ENCODE assay signal across 16 cellular contexts in the genomic region with DNA sequence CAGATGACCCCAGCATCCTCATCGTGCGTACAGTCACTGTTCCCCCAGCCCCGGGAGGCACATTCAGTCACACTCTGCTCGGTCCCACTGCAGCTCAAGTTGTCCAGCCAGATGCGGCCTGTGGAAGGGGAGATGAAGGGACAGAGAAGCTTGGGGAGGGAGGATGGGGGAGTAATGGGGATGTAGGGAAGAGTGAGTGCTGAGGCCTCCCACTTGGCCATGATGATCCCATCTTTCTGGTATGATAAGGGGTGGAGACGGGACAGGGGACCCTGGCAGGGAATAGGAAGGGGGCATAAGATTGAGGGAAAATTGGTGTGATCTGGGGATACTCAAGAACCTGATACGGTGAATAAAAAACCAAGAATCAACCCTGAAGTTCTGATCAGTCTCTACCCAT. TPM values are rescaled to one million over a fixed set of nuclear protein-coding genes. Genes with fewer than 3 reads are reported as not detected.
A peak's percentile ranks its signal among the peaks of the same experiment; 100 is the strongest.
DNase-seq lines count a peak whose midpoint lies in the region; ATAC-seq, FAIRE-seq and TF ChIP-seq lines count a peak whose summit lies in the region.
"Had no signal": no experiment of that assay in that cellular context is flagged by ENCODE, and none has a peak within 500 bp of the region (broad histone marks: within the 10 kb centered on the region; RNA-seq: fewer than 3 reads in every experiment).

No MANE protein-coding gene starts in this region.

- peak overlapping the region; percentile 11 for H3K4me3 Mint-ChIP-seq in activated T-cell treated with anti-CD3 and anti-CD28 coated beads, Interleukin-2, amount 50 U/mL, for 4 hours
- peak overlapping the region; percentile 82 for H3K4me3 Mint-ChIP-seq in GM23338

- CTCF ChIA-PET in GM12878 (lab: Yijun Ruan, JAX), result interaction anchor here (0.8 to 14.3 kb wide), 8 partner anchors 8 to 36 kb away, joined by 3 to 115 read pairs (median 9); partner anchors contain the start of genes AUP1, DQX1 and HTRA2

- TF ChIP-seq CTCF in GM23338 (conservative IDR thresholded peaks at IDR 0.05; ENCODE audit: low read depth in 2 of 2), result no peak
- no peak for TF ChIP-seq CTCF in GM12878 (IDR thresholded peaks at IDR 0.05 in 2 of 3, conservative IDR thresholded peaks at IDR 0.05 in 1 of 3; ENCODE audit: control insufficient read depth in 2 of 3, extremely low read depth in 1 of 3, insufficient read depth in 1 of 3, low read depth in 3 of 3, low read length in 3 of 3)
- no peak for TF ChIP-seq CTCF in osteoblast (IDR thresholded peaks at IDR 0.05; ENCODE audit: extremely low read depth, low read depth, low read length)
- TF ChIP-seq CTCF in uterus (IDR thresholded peaks at IDR 0.05), result no peak

- no peak for TF ChIP-seq RAD21 in GM12878 (IDR thresholded peaks at IDR 0.05; ENCODE audit: insufficient read depth, low read depth, low read length)

- H3K9me3 Mint-ChIP-seq in activated T-cell treated with anti-CD3 and anti-CD28 coated beads, Interleukin-2, amount 50 U/mL, for 4 hours, result no peaks in the 10 kb centered on the region
- peaks cover 3% of the 10 kb centered on the region; the same call in 1 of the 3 replicates for H3K9me3 Mint-ChIP-seq in GM23338
- H3K9me3 Mint-ChIP-seq: immature natural killer cell had no signal

- SMC1A ChIA-PET in GM12878 (lab: Charles Lee; ENCODE audit: uncharacterized antibody, unreplicated experiment), result interaction anchor here (0.6 to 6.8 kb wide), 11 partner anchors 8 to 67 kb away, joined by 3 to 106 read pairs (median 13); partner anchors contain the start of genes AUP1, CCDC142, HTRA2 and PCGF1

- H3K27ac Mint-ChIP-seq in GM23338, result no peak overlapping the region
- H3K27ac Mint-ChIP-seq: immature natural killer cell, T-helper 17 cell had no signal

- FAIRE-seq in GM12878 (lab: Jason Lieb, UNC), result no peak

- intact Hi-C loops in GM12878 (cut with micrococcal nuclease; ENCODE audit: unreplicated experiment), result no loop called here
- intact Hi-C loops in uterus (cut with DNase I; ENCODE audit: low total_unique reads), result no loop called here
- intact Hi-C loops in posterior vena cava (cut with DNase I), result no loop called here

- H3F3A ChIP-seq in GM23338 (replicated peaks; ENCODE audit: low read depth), result peaks cover 9% of the 10 kb centered on the region

- no TSS peak for BruUV-seq in GM12878 (replicated peaks; lab: Mats Ljungman, UMichigan)

- H3K27me3 ChIP-seq in GM23338 (ENCODE audit: insufficient read depth), result peaks cover 92% of the 10 kb centered on the region
- no peaks in the 10 kb centered on the region for H3K27me3 ChIP-seq in GM12878 (replicated peaks in 1 of 2; ENCODE audit: control insufficient read depth in 2 of 2, insufficient read depth in 2 of 2, low read length in 1 of 2)
- no peaks in the 10 kb centered on the region for H3K27me3 ChIP-seq in osteoblast (ENCODE audit: insufficient read depth, low read length)
- H3K27me3 ChIP-seq in uterus, result no peaks in the 10 kb centered on the region
- H3K27me3 ChIP-seq: Peyer's patch had no signal

- peaks cover 4% of the 10 kb centered on the region; the same call in 1 of the 2 replicates for H4K20me1 ChIP-seq in GM23338 (replicated peaks; ENCODE audit: insufficient read depth)
- no peaks in the 10 kb centered on the region for H4K20me1 ChIP-seq in GM12878 (ENCODE audit: control insufficient read depth, insufficient read depth)
- H4K20me1 ChIP-seq in osteoblast (ENCODE audit: insufficient read depth, low read length), result no peaks in the 10 kb centered on the region

- peaks cover 7% of the 10 kb centered on the region for H3K4me1 Mint-ChIP-seq in activated T-cell treated with anti-CD3 and anti-CD28 coated beads, Interleukin-2, amount 50 U/mL, for 4 hours (ENCODE audit: low read depth)
- H3K4me1 Mint-ChIP-seq in GM23338, result peaks cover 26% of the 10 kb centered on the region

- H3K9me3 ChIP-seq in GM12878 (replicated peaks; ENCODE audit: control insufficient read depth, insufficient read depth, low read length) (no peaks in the 10 kb centered on the region; the same call in 2 of the 3 replicates), osteoblast (ENCODE audit: low read depth, low read length) (no peaks in the 10 kb centered on the region), uterus (no peaks in the 10 kb centered on the region)
- H3K9me3 ChIP-seq: Peyer's patch had no signal

- RAD21 ChIA-PET in GM12878 (lab: Charles Lee; ENCODE audit: unreplicated experiment), result interaction anchor here (0.6 to 8.6 kb wide), 9 partner anchors 14 to 92 kb away, joined by 3 to 96 read pairs (median 8); partner anchors contain the start of genes AUP1, HTRA2 and WBP1

- TF ChIP-seq EP300 in GM12878 (IDR thresholded peaks at IDR 0.05; ENCODE audit: borderline replicate concordance in 1 of 2, control insufficient read depth in 1 of 2, low read depth in 2 of 2, low read length in 2 of 2), result no peak

- peak overlapping the region; percentile 84 for H3K4me3 ChIP-seq in GM23338
- H3K4me3 ChIP-seq in GM12878, result peak overlapping the region; percentile 95
- H3K4me3 ChIP-seq in osteoblast (ENCODE audit: insufficient read depth, low read length), result peak overlapping the region; percentile 76
- H3K4me3 ChIP-seq in uterus, result no peak overlapping the region

- H3K4me1 ChIP-seq in GM23338 (ENCODE audit: insufficient read depth) (peaks cover 22% of the 10 kb centered on the region), GM12878 (ENCODE audit: control insufficient read depth, insufficient read depth, low read length) (peaks cover 33% of the 10 kb centered on the region), osteoblast (ENCODE audit: insufficient read depth, low read length) (peaks cover 51% of the 10 kb centered on the region), uterus (peaks cover 0 to 10% of the 10 kb centered on the region in 2 donors)

- POLR2A ChIA-PET in GM12878 (lab: Charles Lee), result interaction anchor here (0.9 to 17.8 kb wide), 6 partner anchors 19 to 94 kb away, joined by 4 to 441 read pairs (median 6); partner anchors contain the start of genes AUP1, CCDC142, HTRA2 and PCGF1

- H3K79me2 ChIP-seq in GM23338 (replicated peaks; ENCODE audit: insufficient read depth) (peaks cover 5% of the 10 kb centered on the region; the same call in 1 of the 2 replicates), GM12878 (ENCODE audit: control insufficient read depth, insufficient read depth, low read length) (peaks cover 79% of the 10 kb centered on the region), osteoblast (ENCODE audit: insufficient read depth, low read length) (peaks cover 84% of the 10 kb centered on the region)

- no peaks in the 10 kb centered on the region for H3K9me2 ChIP-seq in GM23338 (ENCODE audit: insufficient read depth)

- H3K9ac ChIP-seq in GM12878 (ENCODE audit: control insufficient read depth, insufficient read depth, low read length), result peak overlapping the region; percentile 82

- no peak for DNase-seq in activated T-cell treated with anti-CD3 and anti-CD28 coated beads, Interleukin-2, amount 50 U/mL, for 4 hours
- DNase-seq in activated T-cell treated with anti-CD3 and anti-CD28 coated beads, Interleukin-2, amount 50 U/mL, for 1 hour, result no peak
- DNase-seq in GM23338 (ENCODE audit: low spot score) (no peak), GM12878 (ENCODE audit: low read depth, low spot score) (no peak), osteoblast (ENCODE audit: insufficient read length, low spot score, missing footprints) (peak; percentile 88), uterus (no peak), posterior vena cava (ENCODE audit: low spot score) (no peak)
- DNase-seq: activated CD4-positive, alpha-beta T cell treated with anti-CD3 and anti-CD28 coated beads, Interleukin-2, amount 50 U/mL, for 48 hours; amniotic stem cell; immature natural killer cell; NCI-H1436; NCI-H524 treated with DMSO at 0.1 percent for 48 hours; Peyer's patch; T-helper 17 cell had no signal

- peak overlapping the region; percentile 87 for H3K4me2 ChIP-seq in GM23338
- H3K4me2 ChIP-seq in GM12878 (ENCODE audit: control insufficient read depth, insufficient read depth), result peak overlapping the region; percentile 95
- H3K4me2 ChIP-seq in osteoblast (ENCODE audit: insufficient read depth, low read length), result peak overlapping the region; percentile 91

- in situ Hi-C loops in GM12878 (cut with MboI), result no loop called here

- H3K27ac ChIP-seq in GM23338 (ENCODE audit: low read depth), result no peak overlapping the region
- peak overlapping the region; percentile 1; the same call in 1 of the 2 replicates for H3K27ac ChIP-seq in GM12878 (ENCODE audit: control insufficient read depth, insufficient read depth)
- peak overlapping the region; percentile 40 for H3K27ac ChIP-seq in osteoblast (ENCODE audit: low read depth, low read length)
- no peak overlapping the region for H3K27ac ChIP-seq in uterus
- H3K27ac ChIP-seq: dorsolateral prefrontal cortex, Peyer's patch had no signal

- H3K36me3 ChIP-seq in GM23338 (ENCODE audit: insufficient read depth) (no peaks in the 10 kb centered on the region), GM12878 (ENCODE audit: control insufficient read depth in 2 of 2, insufficient read depth in 2 of 2, low read length in 1 of 2) (no peaks in the 10 kb centered on the region; a peak in 1 of 4 replicates), osteoblast (ENCODE audit: insufficient read depth, low read length) (peaks cover 53% of the 10 kb centered on the region), uterus (no peaks in the 10 kb centered on the region)
- H3K36me3 ChIP-seq: Peyer's patch had no signal

- no peak for TF ChIP-seq POLR2A in GM12878 (IDR thresholded peaks at IDR 0.05; ENCODE audit: low read depth, low read length)
- TF ChIP-seq POLR2A in uterus (IDR thresholded peaks at IDR 0.05), result no peak

- peaks cover 45% of the 10 kb centered on the region for H3K27me3 Mint-ChIP-seq in activated T-cell treated with anti-CD3 and anti-CD28 coated beads, Interleukin-2, amount 50 U/mL, for 4 hours (ENCODE audit: low read depth)
- H3K27me3 Mint-ChIP-seq in GM23338 (ENCODE audit: insufficient read depth, low read depth, poor library complexity), result peaks cover 67% of the 10 kb centered on the region

- ATAC-seq in activated T-cell treated with anti-CD3 and anti-CD28 coated beads, Interleukin-2, amount 50 U/mL, for 4 hours, result no peak
- no peak for ATAC-seq in GM23338
- no peak for ATAC-seq in GM12878
- no peak for ATAC-seq in HG02642 (IDR thresholded peaks at IDR 0.05; ENCODE audit: poor library complexity, unreplicated experiment)
- ATAC-seq: T-helper 17 cell had no signal

- H3K36me3 Mint-ChIP-seq in activated T-cell treated with anti-CD3 and anti-CD28 coated beads, Interleukin-2, amount 50 U/mL, for 4 hours (ENCODE audit: insufficient read depth), result no peaks in the 10 kb centered on the region
- H3K36me3 Mint-ChIP-seq in GM23338 (ENCODE audit: low read depth), result peaks cover 6% of the 10 kb centered on the region; the same call in 1 of the 3 replicates

- WGBS in GM12878 (ENCODE audit: insufficient coverage, insufficient replicate concordance, low lambda C conversion rate, missing lambda C conversion rate), result 72% methylated on average over 7 of the region's 7 CpGs

- H2AFZ ChIP-seq in GM23338 (no peak overlapping the region), GM12878 (ENCODE audit: control insufficient read depth, low read depth, low read length) (no peak overlapping the region), osteoblast (ENCODE audit: low read length) (no peak overlapping the region)

RNA-seq across cellular contexts. Expression of gene LOXL3, which starts 3.5 kb away (rescaled TPM):
- total RNA-seq in activated T-cell treated with anti-CD3 and anti-CD28 coated beads, Interleukin-2, amount 50 U/mL, for 4 hours, result 1 to 10 TPM in 1 of 3 donors, under 1 TPM in 2; 0.49 to 1.0 (median 0.99) TPM
- 12.2 and 14.9 TPM in 2 replicates for total RNA-seq in GM23338 (2014; rRNA removed; shearing (Covaris generic))
- polyA plus RNA-seq in GM23338 (2016; fragmentation: Nextera tagmentation; extraction: Ambion mirVana) (4.4 and 4.7 TPM in 2 replicates), GM12878 (2011; rRNA removed) (37.6 and 40.9 TPM in 2 replicates), GM12878 (2014; fragmentation: Illumina TruSeq; extraction: Trizol) (16.2 and 16.6 TPM in 2 replicates), GM12878 (2014; fragmentation: Nextera tagmentation; extraction: Ambion mirVana) (1 to 10 TPM; 6.2 to 6.7 TPM), GM12878 (2014; rRNA removed) (32.8 and 33.3 TPM in 2 replicates), GM12878 (2016; fragmentation: Nextera tagmentation; extraction: Ambion mirVana) (10 to 100 TPM; 27.3 to 31.2 TPM)
- 28.1 and 32.7 TPM in 2 replicates for total RNA-seq in GM12878 (2013; cell fraction: nucleolus; rRNA removed)
- total RNA-seq in GM12878 (2014; rRNA removed) (19.4 and 22.2 TPM in 2 replicates), GM12878 (2014; rRNA removed; fragmentation: Illumina TruSeq; extraction: Trizol) (11.9 TPM in 2 replicates), GM12878 (2021) (25.1 and 29.0 TPM in 2 replicates), osteoblast (64.8 and 97.4 TPM in 2 replicates), uterus (10 to 100 TPM in 3 of 4 donors, 1 to 10 TPM in 1; 9.5 to 26.5 (median 17.5) TPM), posterior vena cava (10 to 100 TPM in 1 of 2 donors, 1 to 10 TPM in 1; 6.1 to 11.8 TPM)
- polyA plus RNA-seq in GM12878 (2011; ENCODE audit: low read depth), result 6.5 TPM
- 50.1 and 55.1 TPM in 2 replicates for polyA plus RNA-seq in GM12878 (2011; cell fraction: cytosol; rRNA removed)
- 99.3 and 126 TPM in 2 replicates for polyA plus RNA-seq in GM12878 (2011; cell fraction: nucleus; rRNA removed)
- polyA plus RNA-seq in GM12878 (2012), result 13.4 and 15.8 TPM in 2 replicates
- polyA minus RNA-seq in GM12878 (2011; rRNA and poly(A)+ RNA removed), result 35.9 and 53.6 TPM in 2 replicates
- polyA minus RNA-seq in GM12878 (2011; cell fraction: cytosol; rRNA and poly(A)+ RNA removed), result 12.8 and 14.6 TPM in 2 replicates
- 21.5 and 28.7 TPM in 2 replicates for polyA minus RNA-seq in GM12878 (2011; cell fraction: nucleus; rRNA and poly(A)+ RNA removed)

RNA-seq across cellular contexts. Expression of gene DOK1, which starts 4.3 kb away (rescaled TPM):
- 10 to 100 TPM; 24.1 to 27.9 (median 25.9) TPM for total RNA-seq in activated T-cell treated with anti-CD3 and anti-CD28 coated beads, Interleukin-2, amount 50 U/mL, for 4 hours
- total RNA-seq in GM23338 (2014; rRNA removed; shearing (Covaris generic)), result 14.6 and 15.5 TPM in 2 replicates
- 3.4 and 3.9 TPM in 2 replicates for polyA plus RNA-seq in GM23338 (2016; fragmentation: Nextera tagmentation; extraction: Ambion mirVana)
- 32.8 and 37.1 TPM in 2 replicates for total RNA-seq in GM12878 (2013; cell fraction: nucleolus; rRNA removed)
- total RNA-seq in GM12878 (2014; rRNA removed), result 90.7 and 104 TPM in 2 replicates
- total RNA-seq in GM12878 (2014; rRNA removed; fragmentation: Illumina TruSeq; extraction: Trizol), result 28.3 and 31.0 TPM in 2 replicates
- total RNA-seq in GM12878 (2021), result 82.2 and 91.5 TPM in 2 replicates
- polyA plus RNA-seq in GM12878 (2011; ENCODE audit: low read depth), result 17.7 TPM
- polyA plus RNA-seq in GM12878 (2011; rRNA removed), result 17.6 and 30.8 TPM in 2 replicates
- 38.2 and 54.7 TPM in 2 replicates for polyA plus RNA-seq in GM12878 (2011; cell fraction: cytosol; rRNA removed)
- polyA plus RNA-seq in GM12878 (2011; cell fraction: nucleus; rRNA removed), result 79.5 and 102 TPM in 2 replicates
- 45.5 and 50.5 TPM in 2 replicates for polyA plus RNA-seq in GM12878 (2012)
- polyA plus RNA-seq in GM12878 (2014; fragmentation: Illumina TruSeq; extraction: Trizol), result 13.3 and 40.3 TPM in 2 replicates
- 1 to 10 TPM; 1.4 to 6.3 TPM for polyA plus RNA-seq in GM12878 (2014; fragmentation: Nextera tagmentation; extraction: Ambion mirVana)
- 79.1 and 99.6 TPM in 2 replicates for polyA plus RNA-seq in GM12878 (2014; rRNA removed)
- 10 to 100 TPM; 81.6 to 89.4 TPM for polyA plus RNA-seq in GM12878 (2016; fragmentation: Nextera tagmentation; extraction: Ambion mirVana)
- polyA minus RNA-seq in GM12878 (2011; rRNA and poly(A)+ RNA removed), result 19.7 and 49.8 TPM in 2 replicates
- polyA minus RNA-seq in GM12878 (2011; cell fraction: cytosol; rRNA and poly(A)+ RNA removed), result 18.7 and 22.8 TPM in 2 replicates
- 38.7 and 57.0 TPM in 2 replicates for polyA minus RNA-seq in GM12878 (2011; cell fraction: nucleus; rRNA and poly(A)+ RNA removed)
- 89.8 and 93.1 TPM in 2 replicates for total RNA-seq in osteoblast
- total RNA-seq in uterus, result 10 to 100 TPM in 3 of 4 donors, under 1 TPM in 1; 0.29 to 85.0 (median 13.8) TPM
- total RNA-seq in posterior vena cava, result 10 to 100 TPM; 11.0 to 12.2 TPM

RNA-seq across cellular contexts. Expression of gene HTRA2, which starts 20.5 kb away (rescaled TPM):
- total RNA-seq in activated T-cell treated with anti-CD3 and anti-CD28 coated beads, Interleukin-2, amount 50 U/mL, for 4 hours, result 10 to 100 TPM; 46.2 to 54.6 (median 50.5) TPM
- total RNA-seq in GM23338 (2014; rRNA removed; shearing (Covaris generic)), result 17.2 and 19.7 TPM in 2 replicates
- polyA plus RNA-seq in GM23338 (2016; fragmentation: Nextera tagmentation; extraction: Ambion mirVana) (17.8 and 19.5 TPM in 2 replicates), GM12878 (2011; rRNA removed) (34.3 and 46.9 TPM in 2 replicates), GM12878 (2014; fragmentation: Illumina TruSeq; extraction: Trizol) (39.7 and 45.1 TPM in 2 replicates), GM12878 (2014; fragmentation: Nextera tagmentation; extraction: Ambion mirVana) (10 to 100 TPM; 42.3 to 46.4 TPM), GM12878 (2014; rRNA removed) (68.3 and 70.5 TPM in 2 replicates), GM12878 (2016; fragmentation: Nextera tagmentation; extraction: Ambion mirVana) (10 to 100 TPM; 60.6 to 61.4 TPM)
- total RNA-seq in GM12878 (2013; cell fraction: nucleolus; rRNA removed), result 41.0 and 54.6 TPM in 2 replicates
- total RNA-seq in GM12878 (2014; rRNA removed) (73.9 and 77.4 TPM in 2 replicates), GM12878 (2014; rRNA removed; fragmentation: Illumina TruSeq; extraction: Trizol) (48.7 and 51.8 TPM in 2 replicates), GM12878 (2021) (62.2 and 64.5 TPM in 2 replicates), osteoblast (51.8 and 53.6 TPM in 2 replicates), uterus (10 to 100 TPM; 13.1 to 40.1 (median 33.9) TPM), posterior vena cava (10 to 100 TPM; 22.4 to 30.4 TPM)
- 24.0 TPM for polyA plus RNA-seq in GM12878 (2011; ENCODE audit: low read depth)
- polyA plus RNA-seq in GM12878 (2011; cell fraction: cytosol; rRNA removed), result 68.5 and 72.9 TPM in 2 replicates
- 110 and 113 TPM in 2 replicates for polyA plus RNA-seq in GM12878 (2011; cell fraction: nucleus; rRNA removed)
- 41.1 and 51.2 TPM in 2 replicates for polyA plus RNA-seq in GM12878 (2012)
- polyA minus RNA-seq in GM12878 (2011; rRNA and poly(A)+ RNA removed), result 47.2 and 71.4 TPM in 2 replicates
- 13.1 and 14.5 TPM in 2 replicates for polyA minus RNA-seq in GM12878 (2011; cell fraction: cytosol; rRNA and poly(A)+ RNA removed)
- polyA minus RNA-seq in GM12878 (2011; cell fraction: nucleus; rRNA and poly(A)+ RNA removed), result 44.7 and 56.4 TPM in 2 replicates

RNA-seq across cellular contexts. Expression of gene AUP1, which starts 20.7 kb away (rescaled TPM):
- 100 to 1,000 TPM; 200 to 204 (median 203) TPM for total RNA-seq in activated T-cell treated with anti-CD3 and anti-CD28 coated beads, Interleukin-2, amount 50 U/mL, for 4 hours
- 89.4 and 105 TPM in 2 replicates for total RNA-seq in GM23338 (2014; rRNA removed; shearing (Covaris generic))
- polyA plus RNA-seq in GM23338 (2016; fragmentation: Nextera tagmentation; extraction: Ambion mirVana), result 98.7 and 101 TPM in 2 replicates
- total RNA-seq in GM12878 (2013; cell fraction: nucleolus; rRNA removed), result 142 and 147 TPM in 2 replicates
- total RNA-seq in GM12878 (2014; rRNA removed), result 151 and 152 TPM in 2 replicates
- 104 and 107 TPM in 2 replicates for total RNA-seq in GM12878 (2014; rRNA removed; fragmentation: Illumina TruSeq; extraction: Trizol)
- 127 and 128 TPM in 2 replicates for total RNA-seq in GM12878 (2021)
- 55.2 TPM for polyA plus RNA-seq in GM12878 (2011; ENCODE audit: low read depth)
- polyA plus RNA-seq in GM12878 (2011; rRNA removed), result 71.4 and 106 TPM in 2 replicates
- 160 and 189 TPM in 2 replicates for polyA plus RNA-seq in GM12878 (2011; cell fraction: cytosol; rRNA removed)
- polyA plus RNA-seq in GM12878 (2011; cell fraction: nucleus; rRNA removed), result 745 and 873 TPM in 2 replicates
- polyA plus RNA-seq in GM12878 (2012), result 109 and 110 TPM in 2 replicates
- 137 and 147 TPM in 2 replicates for polyA plus RNA-seq in GM12878 (2014; fragmentation: Illumina TruSeq; extraction: Trizol)
- 10 to 100 TPM; 39.1 to 56.5 TPM for polyA plus RNA-seq in GM12878 (2014; fragmentation: Nextera tagmentation; extraction: Ambion mirVana)
- 212 and 215 TPM in 2 replicates for polyA plus RNA-seq in GM12878 (2014; rRNA removed)
- 100 to 1,000 TPM; 187 to 204 TPM for polyA plus RNA-seq in GM12878 (2016; fragmentation: Nextera tagmentation; extraction: Ambion mirVana)
- 80.1 and 134 TPM in 2 replicates for polyA minus RNA-seq in GM12878 (2011; rRNA and poly(A)+ RNA removed)
- 40.2 and 55.4 TPM in 2 replicates for polyA minus RNA-seq in GM12878 (2011; cell fraction: cytosol; rRNA and poly(A)+ RNA removed)
- polyA minus RNA-seq in GM12878 (2011; cell fraction: nucleus; rRNA and poly(A)+ RNA removed), result 167 and 238 TPM in 2 replicates
- total RNA-seq in osteoblast, result 82.9 and 86.3 TPM in 2 replicates
- 10 to 100 TPM; 62.8 to 87.0 (median 70.7) TPM for total RNA-seq in uterus
- 10 to 100 TPM; 64.4 to 67.0 TPM for total RNA-seq in posterior vena cava

RNA-seq across cellular contexts. Expression of gene DQX1, which starts 24.2 kb away (rescaled TPM):
- under 1 TPM; 0.28 to 0.34 (median 0.30) TPM for total RNA-seq in activated T-cell treated with anti-CD3 and anti-CD28 coated beads, Interleukin-2, amount 50 U/mL, for 4 hours
- 0.52 and 0.74 TPM in 2 replicates for total RNA-seq in GM23338 (2014; rRNA removed; shearing (Covaris generic))
- polyA plus RNA-seq in GM23338 (2016; fragmentation: Nextera tagmentation; extraction: Ambion mirVana), result 0.32 and 0.54 TPM in 2 replicates
- 1.8 and 2.2 TPM in 2 replicates for total RNA-seq in GM12878 (2013; cell fraction: nucleolus; rRNA removed)
- 0.34 and 1.2 TPM in 2 replicates for total RNA-seq in GM12878 (2014; rRNA removed)
- 0.67 and 0.78 TPM in 2 replicates for total RNA-seq in GM12878 (2014; rRNA removed; fragmentation: Illumina TruSeq; extraction: Trizol)
- 0.85 and 0.98 TPM in 2 replicates for total RNA-seq in GM12878 (2021)
- polyA plus RNA-seq in GM12878 (2011; ENCODE audit: low read depth), result 1.1 TPM
- polyA plus RNA-seq in GM12878 (2011; rRNA removed), result 0.46 and 0.87 TPM in 2 replicates
- 0.60 and 0.79 TPM in 2 replicates for polyA plus RNA-seq in GM12878 (2011; cell fraction: cytosol; rRNA removed)
- 7.3 and 10.0 TPM in 2 replicates for polyA plus RNA-seq in GM12878 (2011; cell fraction: nucleus; rRNA removed)
- polyA plus RNA-seq in GM12878 (2012), result 1.2 TPM in 2 replicates
- 0.96 and 1.7 TPM in 2 replicates for polyA plus RNA-seq in GM12878 (2014; fragmentation: Illumina TruSeq; extraction: Trizol)
- polyA plus RNA-seq in GM12878 (2014; fragmentation: Nextera tagmentation; extraction: Ambion mirVana), result under 1 TPM; 0.63 to 0.73 TPM
- polyA plus RNA-seq in GM12878 (2014; rRNA removed), result 1.5 and 1.6 TPM in 2 replicates
- polyA plus RNA-seq in GM12878 (2016; fragmentation: Nextera tagmentation; extraction: Ambion mirVana), result 1 to 10 TPM; 1.1 to 2.1 TPM
- polyA minus RNA-seq in GM12878 (2011; rRNA and poly(A)+ RNA removed), result 0.46 and 1.0 TPM in 2 replicates
- not detected in 2 replicates for polyA minus RNA-seq in GM12878 (2011; cell fraction: cytosol; rRNA and poly(A)+ RNA removed)
- polyA minus RNA-seq in GM12878 (2011; cell fraction: nucleus; rRNA and poly(A)+ RNA removed), result 1.9 and 2.1 TPM in 2 replicates
- total RNA-seq in osteoblast, result not detected in 2 replicates
- not detected for total RNA-seq in uterus
- not detected for total RNA-seq in posterior vena cava
- polyA plus RNA-seq: immature natural killer cell had no signal

Comparison
In these comparisons a context has a peak if more than half of its experiments do, and no peak if none do; other contexts are left out.
1. H3K27ac ChIP-seq: peak in GM12878 (single experiment) and osteoblast (single experiment); none in GM23338 (single experiment) and uterus (0 of 2).
2. H3K4me3 ChIP-seq: peak in GM23338 (single experiment), GM12878 (single experiment) and osteoblast (single experiment); none in uterus (0 of 2).
3. Peak in every context shown above with its lines, with median percentiles within 50 percentile points of each other: H3K4me2 ChIP-seq.